Comparison of ENCODE assay signal across 1 cellular context in the genomic region with DNA sequence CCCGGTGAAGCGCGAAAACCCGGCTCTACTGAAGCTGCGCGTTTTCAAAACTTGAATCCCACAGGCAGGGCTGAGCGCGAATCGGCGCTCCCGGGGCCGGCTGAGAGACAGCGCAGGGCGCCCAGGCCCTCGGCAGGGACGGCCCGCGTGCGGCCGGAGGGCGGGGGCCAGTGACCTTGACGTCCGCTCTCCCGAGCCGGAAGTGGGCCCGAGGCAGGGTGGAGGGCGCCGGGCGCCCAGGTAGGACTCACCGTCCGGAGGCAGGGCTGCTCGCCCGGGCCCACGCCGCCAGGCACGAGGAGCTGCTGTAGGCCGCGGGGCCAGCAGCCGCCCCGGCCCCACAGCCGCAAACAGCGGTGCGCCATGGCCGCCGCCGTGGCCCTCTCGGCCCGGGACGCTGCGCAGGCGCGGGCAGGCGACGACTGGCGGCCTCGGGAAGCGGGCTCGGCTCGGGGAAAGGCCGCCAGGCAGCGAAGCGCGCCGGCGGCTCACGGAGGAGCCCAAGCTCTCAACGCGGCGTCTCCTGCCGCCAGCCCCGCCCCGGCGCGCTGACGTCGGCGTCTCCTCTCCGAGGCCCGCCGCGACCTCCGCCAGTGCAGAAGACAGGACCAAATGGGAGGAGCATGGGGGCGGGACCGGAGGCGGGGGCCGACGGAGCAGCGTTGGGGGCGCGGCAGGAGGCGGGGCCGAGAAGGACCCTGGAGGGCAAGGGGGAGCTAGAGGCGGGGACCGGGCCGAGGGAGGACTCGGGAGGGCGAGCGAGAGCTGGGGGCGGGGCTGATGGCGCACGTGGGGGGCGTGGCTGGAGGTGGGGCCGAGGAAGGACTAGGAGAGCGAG.
TF ChIP-seq lines count a peak whose summit lies in the region.

A gene (minus strand): TSS at position 510 of the 838 bp plus-strand sequence. CDS start 145 bp downstream, at position 365.

TF ChIP-seq in K562, 482 proteins besides CTCF, POLR2A, EP300 and RAD21 (continued from another document and continues in another):
- TF ChIP-seq, protein P1, sequence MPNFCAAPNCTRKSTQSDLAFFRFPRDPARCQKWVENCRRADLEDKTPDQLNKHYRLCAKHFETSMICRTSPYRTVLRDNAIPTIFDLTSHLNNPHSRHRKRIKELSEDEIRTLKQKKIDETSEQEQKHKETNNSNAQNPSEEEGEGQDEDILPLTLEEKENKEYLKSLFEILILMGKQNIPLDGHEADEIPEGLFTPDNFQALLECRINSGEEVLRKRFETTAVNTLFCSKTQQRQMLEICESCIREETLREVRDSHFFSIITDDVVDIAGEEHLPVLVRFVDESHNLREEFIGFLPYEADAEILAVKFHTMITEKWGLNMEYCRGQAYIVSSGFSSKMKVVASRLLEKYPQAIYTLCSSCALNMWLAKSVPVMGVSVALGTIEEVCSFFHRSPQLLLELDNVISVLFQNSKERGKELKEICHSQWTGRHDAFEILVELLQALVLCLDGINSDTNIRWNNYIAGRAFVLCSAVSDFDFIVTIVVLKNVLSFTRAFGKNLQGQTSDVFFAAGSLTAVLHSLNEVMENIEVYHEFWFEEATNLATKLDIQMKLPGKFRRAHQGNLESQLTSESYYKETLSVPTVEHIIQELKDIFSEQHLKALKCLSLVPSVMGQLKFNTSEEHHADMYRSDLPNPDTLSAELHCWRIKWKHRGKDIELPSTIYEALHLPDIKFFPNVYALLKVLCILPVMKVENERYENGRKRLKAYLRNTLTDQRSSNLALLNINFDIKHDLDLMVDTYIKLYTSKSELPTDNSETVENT (CRISPR knock-in tag; IDR thresholded peaks at IDR 0.05): peak; percentile 97
- TF ChIP-seq YY1 (IDR thresholded peaks at IDR 0.05; ENCODE audit: borderline replicate concordance in 1 of 3, control insufficient read depth in 1 of 3, extremely low read depth in 1 of 3, insufficient read depth in 3 of 3, insufficient read length in 1 of 3, insufficient replicate concordance in 2 of 3, low read depth in 1 of 3, low read length in 2 of 3) (peak; percentile 66 to 91 (median 86)), PCBP1 (IDR thresholded peaks at IDR 0.05; ENCODE audit: low read depth, low read length, poor library complexity, severe bottlenecking) (no peak), SMARCA4 (IDR thresholded peaks at IDR 0.05) (no peak), BCOR (IDR thresholded peaks at IDR 0.05) (no peak), HNRNPH1 (optimal IDR thresholded peaks at IDR 0.05; ENCODE audit: low read depth, low read length) (no peak), ZNF12 (CRISPR knock-in tag; IDR thresholded peaks at IDR 0.05) (no peak; the same call in 1 of the 2 replicates), ZNF263 (CRISPR knock-in tag; IDR thresholded peaks at IDR 0.05; ENCODE audit: borderline replicate concordance) (peak; percentile 94), ZNF165 (CRISPR knock-in tag; IDR thresholded peaks at IDR 0.05; ENCODE audit: borderline replicate concordance) (no peak), SAFB (IDR thresholded peaks at IDR 0.05; ENCODE audit: borderline replicate concordance, low read depth, low read length) (peak; percentile 13; the same call in 1 of the 2 replicates), POLR2H (tag; IDR thresholded peaks at IDR 0.05; ENCODE audit: low read depth) (peak; percentile 92), NCOR1 (IDR thresholded peaks at IDR 0.05) (0 out of 2 replicates have a peak, but pooled peaks have one; percentile 22), FOXA3 (CRISPR knock-in tag; conservative IDR thresholded peaks at IDR 0.05 in 1 of 2, IDR thresholded peaks at IDR 0.05 in 1 of 2) (peak in 1 of 2 experiments; percentile 79; a peak in 1 of 4 replicates)
- TF ChIP-seq, protein P2, sequence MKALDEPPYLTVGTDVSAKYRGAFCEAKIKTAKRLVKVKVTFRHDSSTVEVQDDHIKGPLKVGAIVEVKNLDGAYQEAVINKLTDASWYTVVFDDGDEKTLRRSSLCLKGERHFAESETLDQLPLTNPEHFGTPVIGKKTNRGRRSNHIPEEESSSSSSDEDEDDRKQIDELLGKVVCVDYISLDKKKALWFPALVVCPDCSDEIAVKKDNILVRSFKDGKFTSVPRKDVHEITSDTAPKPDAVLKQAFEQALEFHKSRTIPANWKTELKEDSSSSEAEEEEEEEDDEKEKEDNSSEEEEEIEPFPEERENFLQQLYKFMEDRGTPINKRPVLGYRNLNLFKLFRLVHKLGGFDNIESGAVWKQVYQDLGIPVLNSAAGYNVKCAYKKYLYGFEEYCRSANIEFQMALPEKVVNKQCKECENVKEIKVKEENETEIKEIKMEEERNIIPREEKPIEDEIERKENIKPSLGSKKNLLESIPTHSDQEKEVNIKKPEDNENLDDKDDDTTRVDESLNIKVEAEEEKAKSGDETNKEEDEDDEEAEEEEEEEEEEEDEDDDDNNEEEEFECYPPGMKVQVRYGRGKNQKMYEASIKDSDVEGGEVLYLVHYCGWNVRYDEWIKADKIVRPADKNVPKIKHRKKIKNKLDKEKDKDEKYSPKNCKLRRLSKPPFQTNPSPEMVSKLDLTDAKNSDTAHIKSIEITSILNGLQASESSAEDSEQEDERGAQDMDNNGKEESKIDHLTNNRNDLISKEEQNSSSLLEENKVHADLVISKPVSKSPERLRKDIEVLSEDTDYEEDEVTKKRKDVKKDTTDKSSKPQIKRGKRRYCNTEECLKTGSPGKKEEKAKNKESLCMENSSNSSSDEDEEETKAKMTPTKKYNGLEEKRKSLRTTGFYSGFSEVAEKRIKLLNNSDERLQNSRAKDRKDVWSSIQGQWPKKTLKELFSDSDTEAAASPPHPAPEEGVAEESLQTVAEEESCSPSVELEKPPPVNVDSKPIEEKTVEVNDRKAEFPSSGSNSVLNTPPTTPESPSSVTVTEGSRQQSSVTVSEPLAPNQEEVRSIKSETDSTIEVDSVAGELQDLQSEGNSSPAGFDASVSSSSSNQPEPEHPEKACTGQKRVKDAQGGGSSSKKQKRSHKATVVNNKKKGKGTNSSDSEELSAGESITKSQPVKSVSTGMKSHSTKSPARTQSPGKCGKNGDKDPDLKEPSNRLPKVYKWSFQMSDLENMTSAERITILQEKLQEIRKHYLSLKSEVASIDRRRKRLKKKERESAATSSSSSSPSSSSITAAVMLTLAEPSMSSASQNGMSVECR (CRISPR knock-in tag; IDR thresholded peaks at IDR 0.05): peak; percentile 81
- TF ChIP-seq, protein P3, sequence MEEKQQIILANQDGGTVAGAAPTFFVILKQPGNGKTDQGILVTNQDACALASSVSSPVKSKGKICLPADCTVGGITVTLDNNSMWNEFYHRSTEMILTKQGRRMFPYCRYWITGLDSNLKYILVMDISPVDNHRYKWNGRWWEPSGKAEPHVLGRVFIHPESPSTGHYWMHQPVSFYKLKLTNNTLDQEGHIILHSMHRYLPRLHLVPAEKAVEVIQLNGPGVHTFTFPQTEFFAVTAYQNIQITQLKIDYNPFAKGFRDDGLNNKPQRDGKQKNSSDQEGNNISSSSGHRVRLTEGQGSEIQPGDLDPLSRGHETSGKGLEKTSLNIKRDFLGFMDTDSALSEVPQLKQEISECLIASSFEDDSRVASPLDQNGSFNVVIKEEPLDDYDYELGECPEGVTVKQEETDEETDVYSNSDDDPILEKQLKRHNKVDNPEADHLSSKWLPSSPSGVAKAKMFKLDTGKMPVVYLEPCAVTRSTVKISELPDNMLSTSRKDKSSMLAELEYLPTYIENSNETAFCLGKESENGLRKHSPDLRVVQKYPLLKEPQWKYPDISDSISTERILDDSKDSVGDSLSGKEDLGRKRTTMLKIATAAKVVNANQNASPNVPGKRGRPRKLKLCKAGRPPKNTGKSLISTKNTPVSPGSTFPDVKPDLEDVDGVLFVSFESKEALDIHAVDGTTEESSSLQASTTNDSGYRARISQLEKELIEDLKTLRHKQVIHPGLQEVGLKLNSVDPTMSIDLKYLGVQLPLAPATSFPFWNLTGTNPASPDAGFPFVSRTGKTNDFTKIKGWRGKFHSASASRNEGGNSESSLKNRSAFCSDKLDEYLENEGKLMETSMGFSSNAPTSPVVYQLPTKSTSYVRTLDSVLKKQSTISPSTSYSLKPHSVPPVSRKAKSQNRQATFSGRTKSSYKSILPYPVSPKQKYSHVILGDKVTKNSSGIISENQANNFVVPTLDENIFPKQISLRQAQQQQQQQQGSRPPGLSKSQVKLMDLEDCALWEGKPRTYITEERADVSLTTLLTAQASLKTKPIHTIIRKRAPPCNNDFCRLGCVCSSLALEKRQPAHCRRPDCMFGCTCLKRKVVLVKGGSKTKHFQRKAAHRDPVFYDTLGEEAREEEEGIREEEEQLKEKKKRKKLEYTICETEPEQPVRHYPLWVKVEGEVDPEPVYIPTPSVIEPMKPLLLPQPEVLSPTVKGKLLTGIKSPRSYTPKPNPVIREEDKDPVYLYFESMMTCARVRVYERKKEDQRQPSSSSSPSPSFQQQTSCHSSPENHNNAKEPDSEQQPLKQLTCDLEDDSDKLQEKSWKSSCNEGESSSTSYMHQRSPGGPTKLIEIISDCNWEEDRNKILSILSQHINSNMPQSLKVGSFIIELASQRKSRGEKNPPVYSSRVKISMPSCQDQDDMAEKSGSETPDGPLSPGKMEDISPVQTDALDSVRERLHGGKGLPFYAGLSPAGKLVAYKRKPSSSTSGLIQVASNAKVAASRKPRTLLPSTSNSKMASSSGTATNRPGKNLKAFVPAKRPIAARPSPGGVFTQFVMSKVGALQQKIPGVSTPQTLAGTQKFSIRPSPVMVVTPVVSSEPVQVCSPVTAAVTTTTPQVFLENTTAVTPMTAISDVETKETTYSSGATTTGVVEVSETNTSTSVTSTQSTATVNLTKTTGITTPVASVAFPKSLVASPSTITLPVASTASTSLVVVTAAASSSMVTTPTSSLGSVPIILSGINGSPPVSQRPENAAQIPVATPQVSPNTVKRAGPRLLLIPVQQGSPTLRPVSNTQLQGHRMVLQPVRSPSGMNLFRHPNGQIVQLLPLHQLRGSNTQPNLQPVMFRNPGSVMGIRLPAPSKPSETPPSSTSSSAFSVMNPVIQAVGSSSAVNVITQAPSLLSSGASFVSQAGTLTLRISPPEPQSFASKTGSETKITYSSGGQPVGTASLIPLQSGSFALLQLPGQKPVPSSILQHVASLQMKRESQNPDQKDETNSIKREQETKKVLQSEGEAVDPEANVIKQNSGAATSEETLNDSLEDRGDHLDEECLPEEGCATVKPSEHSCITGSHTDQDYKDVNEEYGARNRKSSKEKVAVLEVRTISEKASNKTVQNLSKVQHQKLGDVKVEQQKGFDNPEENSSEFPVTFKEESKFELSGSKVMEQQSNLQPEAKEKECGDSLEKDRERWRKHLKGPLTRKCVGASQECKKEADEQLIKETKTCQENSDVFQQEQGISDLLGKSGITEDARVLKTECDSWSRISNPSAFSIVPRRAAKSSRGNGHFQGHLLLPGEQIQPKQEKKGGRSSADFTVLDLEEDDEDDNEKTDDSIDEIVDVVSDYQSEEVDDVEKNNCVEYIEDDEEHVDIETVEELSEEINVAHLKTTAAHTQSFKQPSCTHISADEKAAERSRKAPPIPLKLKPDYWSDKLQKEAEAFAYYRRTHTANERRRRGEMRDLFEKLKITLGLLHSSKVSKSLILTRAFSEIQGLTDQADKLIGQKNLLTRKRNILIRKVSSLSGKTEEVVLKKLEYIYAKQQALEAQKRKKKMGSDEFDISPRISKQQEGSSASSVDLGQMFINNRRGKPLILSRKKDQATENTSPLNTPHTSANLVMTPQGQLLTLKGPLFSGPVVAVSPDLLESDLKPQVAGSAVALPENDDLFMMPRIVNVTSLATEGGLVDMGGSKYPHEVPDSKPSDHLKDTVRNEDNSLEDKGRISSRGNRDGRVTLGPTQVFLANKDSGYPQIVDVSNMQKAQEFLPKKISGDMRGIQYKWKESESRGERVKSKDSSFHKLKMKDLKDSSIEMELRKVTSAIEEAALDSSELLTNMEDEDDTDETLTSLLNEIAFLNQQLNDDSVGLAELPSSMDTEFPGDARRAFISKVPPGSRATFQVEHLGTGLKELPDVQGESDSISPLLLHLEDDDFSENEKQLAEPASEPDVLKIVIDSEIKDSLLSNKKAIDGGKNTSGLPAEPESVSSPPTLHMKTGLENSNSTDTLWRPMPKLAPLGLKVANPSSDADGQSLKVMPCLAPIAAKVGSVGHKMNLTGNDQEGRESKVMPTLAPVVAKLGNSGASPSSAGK (IDR thresholded peaks at IDR 0.05): peak; percentile 92
- TF ChIP-seq, protein P4, sequence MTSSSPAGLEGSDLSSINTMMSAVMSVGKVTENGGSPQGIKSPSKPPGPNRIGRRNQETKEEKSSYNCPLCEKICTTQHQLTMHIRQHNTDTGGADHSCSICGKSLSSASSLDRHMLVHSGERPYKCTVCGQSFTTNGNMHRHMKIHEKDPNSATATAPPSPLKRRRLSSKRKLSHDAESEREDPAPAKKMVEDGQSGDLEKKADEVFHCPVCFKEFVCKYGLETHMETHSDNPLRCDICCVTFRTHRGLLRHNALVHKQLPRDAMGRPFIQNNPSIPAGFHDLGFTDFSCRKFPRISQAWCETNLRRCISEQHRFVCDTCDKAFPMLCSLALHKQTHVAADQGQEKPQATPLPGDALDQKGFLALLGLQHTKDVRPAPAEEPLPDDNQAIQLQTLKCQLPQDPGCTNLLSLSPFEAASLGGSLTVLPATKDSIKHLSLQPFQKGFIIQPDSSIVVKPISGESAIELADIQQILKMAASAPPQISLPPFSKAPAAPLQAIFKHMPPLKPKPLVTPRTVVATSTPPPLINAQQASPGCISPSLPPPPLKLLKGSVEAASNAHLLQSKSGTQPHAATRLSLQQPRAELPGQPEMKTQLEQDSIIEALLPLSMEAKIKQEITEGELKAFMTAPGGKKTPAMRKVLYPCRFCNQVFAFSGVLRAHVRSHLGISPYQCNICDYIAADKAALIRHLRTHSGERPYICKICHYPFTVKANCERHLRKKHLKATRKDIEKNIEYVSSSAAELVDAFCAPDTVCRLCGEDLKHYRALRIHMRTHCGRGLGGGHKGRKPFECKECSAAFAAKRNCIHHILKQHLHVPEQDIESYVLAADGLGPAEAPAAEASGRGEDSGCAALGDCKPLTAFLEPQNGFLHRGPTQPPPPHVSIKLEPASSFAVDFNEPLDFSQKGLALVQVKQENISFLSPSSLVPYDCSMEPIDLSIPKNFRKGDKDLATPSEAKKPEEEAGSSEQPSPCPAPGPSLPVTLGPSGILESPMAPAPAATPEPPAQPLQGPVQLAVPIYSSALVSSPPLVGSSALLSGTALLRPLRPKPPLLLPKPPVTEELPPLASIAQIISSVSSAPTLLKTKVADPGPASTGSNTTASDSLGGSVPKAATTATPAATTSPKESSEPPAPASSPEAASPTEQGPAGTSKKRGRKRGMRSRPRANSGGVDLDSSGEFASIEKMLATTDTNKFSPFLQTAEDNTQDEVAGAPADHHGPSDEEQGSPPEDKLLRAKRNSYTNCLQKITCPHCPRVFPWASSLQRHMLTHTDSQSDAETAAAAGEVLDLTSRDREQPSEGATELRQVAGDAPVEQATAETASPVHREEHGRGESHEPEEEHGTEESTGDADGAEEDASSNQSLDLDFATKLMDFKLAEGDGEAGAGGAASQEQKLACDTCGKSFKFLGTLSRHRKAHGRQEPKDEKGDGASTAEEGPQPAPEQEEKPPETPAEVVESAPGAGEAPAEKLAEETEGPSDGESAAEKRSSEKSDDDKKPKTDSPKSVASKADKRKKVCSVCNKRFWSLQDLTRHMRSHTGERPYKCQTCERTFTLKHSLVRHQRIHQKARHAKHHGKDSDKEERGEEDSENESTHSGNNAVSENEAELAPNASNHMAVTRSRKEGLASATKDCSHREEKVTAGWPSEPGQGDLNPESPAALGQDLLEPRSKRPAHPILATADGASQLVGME (CRISPR knock-in tag; IDR thresholded peaks at IDR 0.05): peak; percentile 16; the same call in 1 of the 2 replicates
